Comparison of ENCODE assay signal across 16 cellular contexts in the genomic region with DNA sequence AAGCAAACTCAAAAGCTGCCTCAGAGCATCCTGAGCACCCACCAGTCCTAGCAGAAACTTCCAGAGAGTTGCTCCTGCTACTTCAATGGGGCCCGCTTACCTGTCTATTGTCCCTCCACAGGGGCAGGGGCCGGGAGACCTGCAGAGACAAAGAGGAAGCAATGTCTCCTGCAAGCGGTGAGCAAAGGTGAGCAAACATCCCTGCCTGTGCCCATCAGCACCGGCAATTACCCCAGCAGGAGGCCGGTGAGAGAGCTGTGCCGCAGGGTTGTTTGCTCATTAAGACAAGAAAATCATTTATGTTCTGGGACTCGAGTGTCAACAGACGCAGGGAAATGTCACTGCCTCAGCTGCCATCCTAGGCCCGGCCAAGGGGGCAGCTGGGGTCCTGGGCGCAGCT. TPM values are rescaled to one million over a fixed set of nuclear protein-coding genes. Genes with fewer than 3 reads are reported as not detected.
DNase-seq lines count a peak whose midpoint lies in the region; ATAC-seq and TF ChIP-seq lines count a peak whose summit lies in the region.
"Had no signal": no experiment of that assay in that cellular context is flagged by ENCODE, and none has a peak within 500 bp of the region (broad histone marks: within the 10 kb centered on the region; RNA-seq: fewer than 3 reads in every experiment).

No MANE protein-coding gene starts in this region.

- H3K18ac ChIP-seq in mesendoderm (ENCODE audit: low read length), result no peak overlapping the region

- no peaks in the 10 kb centered on the region for H3K4me1 ChIP-seq in mesendoderm (ENCODE audit: control insufficient read depth, low read depth, low read length)
- peaks cover 4% of the 10 kb centered on the region for H3K4me1 ChIP-seq in CD8-positive, alpha-beta T cell (ENCODE audit: insufficient read depth, low read length)
- H3K4me1 ChIP-seq in CD8-positive, alpha-beta memory T cell (ENCODE audit: insufficient read depth, low read length), result no peaks in the 10 kb centered on the region
- peaks cover 3% of the 10 kb centered on the region for H3K4me1 ChIP-seq in OCI-LY7 (ENCODE audit: insufficient read depth, low read length, poor library complexity, severe bottlenecking)
- H3K4me1 ChIP-seq: adrenal gland had no signal

- no peaks in the 10 kb centered on the region for H3K9me2 ChIP-seq in OCI-LY7 (ENCODE audit: insufficient read depth, low read length)
- H3K9me2 ChIP-seq: SK-N-SH had no signal

- H3K9ac ChIP-seq in mesendoderm (ENCODE audit: low read length), result no peak overlapping the region
- H3K9ac ChIP-seq: SK-N-SH had no signal

- H3K79me2 ChIP-seq in mesendoderm (ENCODE audit: control insufficient read depth, insufficient read depth, low read length) (no peaks in the 10 kb centered on the region), OCI-LY7 (ENCODE audit: insufficient read depth, low read depth, low read length) (no peaks in the 10 kb centered on the region)

- no peaks in the 10 kb centered on the region for H3K79me1 ChIP-seq in mesendoderm (ENCODE audit: low read length)

- no peak overlapping the region for H2BK15ac ChIP-seq in mesendoderm (replicated peaks; ENCODE audit: low read depth)

- H3K36me3 Mint-ChIP-seq in CD8-positive, alpha-beta T cell, result no peaks in the 10 kb centered on the region
- no peaks in the 10 kb centered on the region for H3K36me3 Mint-ChIP-seq in CD8-positive, alpha-beta memory T cell
- no peaks in the 10 kb centered on the region for H3K36me3 Mint-ChIP-seq in T-cell

- no peaks in the 10 kb centered on the region for H4K20me1 ChIP-seq in OCI-LY7 (ENCODE audit: insufficient read depth, low read length)

- no peak overlapping the region for H2AK5ac ChIP-seq in mesendoderm (ENCODE audit: low read length)

- no peak overlapping the region for H2BK5ac ChIP-seq in mesendoderm (ENCODE audit: low read length)

- POLR2A ChIA-PET in CD8-positive, alpha-beta T cell (lab: Charles Lee), result no interaction called here
- POLR2A ChIA-PET in CD8-positive, alpha-beta memory T cell (lab: Charles Lee), result no interaction called here
- POLR2A ChIA-PET in OCI-LY7 (lab: Charles Lee) (no interaction called here), T-cell (lab: Charles Lee) (no interaction called here)

- H4K8ac ChIP-seq in mesendoderm (ENCODE audit: low read depth, low read length), result no peak overlapping the region

- no peak overlapping the region for H3K4me3 Mint-ChIP-seq in CD8-positive, alpha-beta T cell
- H3K4me3 Mint-ChIP-seq in CD8-positive, alpha-beta memory T cell, result no peak overlapping the region
- no peak overlapping the region for H3K4me3 Mint-ChIP-seq in T-cell
- H3K4me3 Mint-ChIP-seq: activated CD8-positive, alpha-beta T cell treated with anti-CD3 and anti-CD28 coated beads, Interleukin-2, amount 10 ng/mL, durations not matched to agents 7 days and 5 days; activated T-helper 1 cell treated with anti-CD3 and anti-CD28 coated beads, Interleukin-12 subunit alpha, Interleukin-12 subunit beta, Interleukin-2, Interleukin-4 antibody, amounts not matched to agents 30 ng/mL and 10 ng/mL and 1 ng/mL, durations not matched to agents 14 hours and 24 hours and 36 hours had no signal

- intact Hi-C loops in CD8-positive, alpha-beta T cell (cut with DNase I, micrococcal nuclease), result no loop called here
- intact Hi-C loops in OCI-LY7 (cut with micrococcal nuclease; ENCODE audit: unreplicated experiment), result no loop called here

- ATAC-seq in CD8-positive, alpha-beta T cell, result no peak
- ATAC-seq in T-cell (replicated peaks in 1 of 4), result no peak
- ATAC-seq: activated CD8-positive, alpha-beta T cell treated with anti-CD3 and anti-CD28 coated beads, Interleukin-2, amount 10 ng/mL, durations not matched to agents 7 days and 5 days had no signal

- TF ChIP-seq CTCF in CD8-positive, alpha-beta T cell (IDR thresholded peaks at IDR 0.05), result no peak
- no peak for TF ChIP-seq CTCF in OCI-LY7 (conservative IDR thresholded peaks at IDR 0.05; ENCODE audit: low read length)

- H3K36me3 ChIP-seq in mesendoderm (ENCODE audit: control insufficient read depth, insufficient read depth, low read length), result no peaks in the 10 kb centered on the region
- no peaks in the 10 kb centered on the region for H3K36me3 ChIP-seq in CD8-positive, alpha-beta T cell (ENCODE audit: insufficient read depth, low read length)
- H3K36me3 ChIP-seq in CD8-positive, alpha-beta memory T cell (ENCODE audit: insufficient read depth, low read length), result no peaks in the 10 kb centered on the region
- no peaks in the 10 kb centered on the region for H3K36me3 ChIP-seq in OCI-LY7 (ENCODE audit: insufficient read depth, low read length)
- H3K36me3 ChIP-seq: adrenal gland, tibial nerve had no signal

- H3K4ac ChIP-seq in mesendoderm (ENCODE audit: low read depth, low read length), result no peak overlapping the region

- H3K4me3 ChIP-seq in mesendoderm (ENCODE audit: low read length) (no peak overlapping the region), OCI-LY7 (ENCODE audit: low read depth, low read length, poor library complexity, severe bottlenecking) (no peak overlapping the region)
- no peak overlapping the region for H3K4me3 ChIP-seq in CD8-positive, alpha-beta T cell (ENCODE audit: low read depth, low read length)
- H3K4me3 ChIP-seq in CD8-positive, alpha-beta memory T cell (ENCODE audit: low read length), result no peak overlapping the region
- H3K4me3 ChIP-seq: adrenal gland, tibial nerve had no signal

- H2AFZ ChIP-seq in OCI-LY7 (ENCODE audit: low read length), result no peak overlapping the region

- H3K27me3 Mint-ChIP-seq in CD8-positive, alpha-beta T cell (ENCODE audit: low read depth), result peaks cover 6% of the 10 kb centered on the region
- peaks cover 7 to 27% of the 10 kb centered on the region in 2 donors for H3K27me3 Mint-ChIP-seq in CD8-positive, alpha-beta memory T cell
- peaks cover 0 to 21% of the 10 kb centered on the region in 2 donors for H3K27me3 Mint-ChIP-seq in T-cell

- H3K56ac ChIP-seq in mesendoderm (ENCODE audit: low read length), result no peak overlapping the region

- peak; percentile 84 for DNase-seq in DMS79 treated with DMSO at 0.1 percent for 48 hours (lab: John Stamatoyannopoulos, UW)
- DNase-seq in NCI-H1930 (lab: John Stamatoyannopoulos, UW), result peak; percentile 70 to 87
- peak; percentile 99 for DNase-seq in NCI-H748 (lab: John Stamatoyannopoulos, UW; ENCODE audit: unreplicated experiment)
- peak; percentile 52 for DNase-seq in mesendoderm
- DNase-seq in CD8-positive, alpha-beta T cell, result no peak
- DNase-seq in CD8-positive, alpha-beta memory T cell, result no peak
- no peak for DNase-seq in OCI-LY7 (ENCODE audit: low spot score)
- no peak for DNase-seq in T-cell
- DNase-seq: activated CD8-positive, alpha-beta T cell treated with anti-CD3 and anti-CD28 coated beads, Interleukin-2, amount 10 ng/mL, durations not matched to agents 7 days and 5 days; adrenal gland; central memory CD4-positive, alpha-beta T cell; mammary epithelial cell; SK-N-SH; stimulated activated CD4-positive, alpha-beta T cell treated with anti-CD3 and anti-CD28 coated beads, Interleukin-4, amount 100 ng/mL, for 24 hours had no signal

- no peak overlapping the region for H4K5ac ChIP-seq in mesendoderm (ENCODE audit: low read length)

- no TSS peak for BruUV-seq in OCI-LY7 (replicated peaks; lab: Mats Ljungman, UMichigan)

- H3K23ac ChIP-seq in mesendoderm (ENCODE audit: low read length), result no peak overlapping the region

- H3K4me2 ChIP-seq in mesendoderm (ENCODE audit: low read length) (no peak overlapping the region), OCI-LY7 (ENCODE audit: low read length) (no peak overlapping the region)
- H3K4me2 ChIP-seq: SK-N-SH had no signal

- no peaks in the 10 kb centered on the region for H3K9me3 Mint-ChIP-seq in CD8-positive, alpha-beta T cell
- no peaks in the 10 kb centered on the region for H3K9me3 Mint-ChIP-seq in CD8-positive, alpha-beta memory T cell
- no peaks in the 10 kb centered on the region for H3K9me3 Mint-ChIP-seq in T-cell
- H3K9me3 Mint-ChIP-seq: activated T-helper 1 cell treated with anti-CD3 and anti-CD28 coated beads, Interleukin-12 subunit alpha, Interleukin-12 subunit beta, Interleukin-2, Interleukin-4 antibody, amounts not matched to agents 30 ng/mL and 10 ng/mL and 1 ng/mL, durations not matched to agents 14 hours and 24 hours and 36 hours had no signal

- H3K4me1 Mint-ChIP-seq in CD8-positive, alpha-beta T cell (ENCODE audit: low read depth), result no peaks in the 10 kb centered on the region
- H3K4me1 Mint-ChIP-seq in CD8-positive, alpha-beta memory T cell, result peaks cover 0 to 5% (median 3%) of the 10 kb centered on the region in 3 donors
- peaks cover 0 to 6% (median 0%) of the 10 kb centered on the region in 3 donors for H3K4me1 Mint-ChIP-seq in T-cell

- H3K9me3 ChIP-seq in CD8-positive, alpha-beta T cell (ENCODE audit: low read length), result no peaks in the 10 kb centered on the region
- H3K9me3 ChIP-seq in CD8-positive, alpha-beta memory T cell (ENCODE audit: low read length), result no peaks in the 10 kb centered on the region
- no peaks in the 10 kb centered on the region for H3K9me3 ChIP-seq in OCI-LY7 (ENCODE audit: low read length)
- H3K9me3 ChIP-seq: adrenal gland, SK-N-SH had no signal

- H3K27ac ChIP-seq in mesendoderm (ENCODE audit: low read depth, low read length) (no peak overlapping the region), OCI-LY7 (ENCODE audit: low read depth, low read length, poor library complexity, severe bottlenecking) (no peak overlapping the region)
- H3K27ac ChIP-seq in CD8-positive, alpha-beta T cell (ENCODE audit: low read depth, low read length), result no peak overlapping the region
- no peak overlapping the region for H3K27ac ChIP-seq in CD8-positive, alpha-beta memory T cell (ENCODE audit: low read depth, low read length)
- H3K27ac ChIP-seq: adrenal gland, tibial nerve had no signal

- no peaks in the 10 kb centered on the region for H3K27me3 ChIP-seq in mesendoderm (ENCODE audit: insufficient read depth, low read length, poor library complexity)
- H3K27me3 ChIP-seq in CD8-positive, alpha-beta T cell (ENCODE audit: insufficient read depth, low read length), result no peaks in the 10 kb centered on the region
- no peaks in the 10 kb centered on the region for H3K27me3 ChIP-seq in CD8-positive, alpha-beta memory T cell (ENCODE audit: insufficient read depth, low read length, poor library complexity, severe bottlenecking)
- H3K27me3 ChIP-seq: adrenal gland, tibial nerve had no signal

- H2BK120ac ChIP-seq in mesendoderm (ENCODE audit: low read depth, low read length), result no peak overlapping the region

- CTCF ChIA-PET in CD8-positive, alpha-beta T cell (lab: Charles Lee), result interaction anchor here (0.6 to 1.3 kb wide), 4 partner anchors 9 to 1002 kb away, joined by 3 to 4 read pairs (median 4); no protein-coding TSS in a partner anchor
- CTCF ChIA-PET in CD8-positive, alpha-beta memory T cell (lab: Charles Lee), result interaction anchor here (1.7 kb wide), 1 partner anchor 17 kb away, joined by 4 read pairs; no protein-coding TSS in a partner anchor
- CTCF ChIA-PET in OCI-LY7 (lab: Charles Lee; ENCODE audit: unreplicated experiment) (no interaction called here), T-cell (lab: Charles Lee) (no interaction called here)

- no peak overlapping the region for H3K27ac Mint-ChIP-seq in CD8-positive, alpha-beta T cell
- no peak overlapping the region for H3K27ac Mint-ChIP-seq in CD8-positive, alpha-beta memory T cell
- H3K27ac Mint-ChIP-seq in T-cell, result no peak overlapping the region
- H3K27ac Mint-ChIP-seq: activated CD8-positive, alpha-beta T cell treated with anti-CD3 and anti-CD28 coated beads, Interleukin-2, amount 10 ng/mL, durations not matched to agents 7 days and 5 days; activated T-helper 1 cell treated with anti-CD3 and anti-CD28 coated beads, Interleukin-12 subunit alpha, Interleukin-12 subunit beta, Interleukin-2, Interleukin-4 antibody, amounts not matched to agents 30 ng/mL and 10 ng/mL and 1 ng/mL, durations not matched to agents 14 hours and 24 hours and 36 hours had no signal

- WGBS in mesendoderm (ENCODE audit: extremely low coverage, insufficient coverage, low lambda C conversion rate), result no CpG with 5 or more reads among the region's 10 CpGs

RNA-seq across cellular contexts. Expression of gene TARDBP, which starts 53.8 kb away (rescaled TPM):
- 297 TPM for polyA plus RNA-seq in mesendoderm (2013, experiment 1 of 2)
- 294 TPM for polyA plus RNA-seq in mesendoderm (2013, experiment 2 of 2)
- total RNA-seq in CD8-positive, alpha-beta T cell, result 100 to 1,000 TPM; 125 to 131 TPM
- 100 to 1,000 TPM; 215 to 239 TPM for total RNA-seq in CD8-positive, alpha-beta memory T cell
- 74.5 TPM for polyA plus RNA-seq in CD8-positive, alpha-beta memory T cell
- total RNA-seq in OCI-LY7 (2014; rRNA removed; shearing (Covaris generic)), result 145 and 177 TPM in 2 replicates
- total RNA-seq in OCI-LY7 (2022), result 277 and 278 TPM in 2 replicates
- total RNA-seq in T-cell, result 100 to 1,000 TPM; 137 to 183 (median 160) TPM

Comparison
In these comparisons a context has a peak if more than half of its experiments do, and no peak if none do; other contexts are left out.
1. DNase-seq: peak in DMS79 treated with DMSO at 0.1 percent for 48 hours (single experiment), NCI-H1930 (2 of 2), NCI-H748 (single experiment) and mesendoderm (single experiment); none in CD8-positive, alpha-beta T cell (0 of 7), CD8-positive, alpha-beta memory T cell (0 of 5), OCI-LY7 (single experiment) and T-cell (0 of 34).
2. CTCF ChIA-PET loops: an anchor here in CD8-positive, alpha-beta T cell (0.6 to 1.3 kb wide) and CD8-positive, alpha-beta memory T cell (1.7 kb wide); none called in OCI-LY7 and T-cell.